ENCODE assay signal across 1 cellular context in genomic region chr3:62197613-62198012, GRCh38.
TF ChIP-seq lines count a peak whose summit lies in the region.

No MANE protein-coding gene starts in this region.

TF ChIP-seq in GM23338, 12 proteins besides CTCF, POLR2A, EP300 and RAD21 (continued from another document):
- no peak for TF ChIP-seq REST (IDR thresholded peaks at IDR 0.05; ENCODE audit: unreplicated experiment)
- TF ChIP-seq JUNB (IDR thresholded peaks at IDR 0.05; ENCODE audit: unreplicated experiment): no peak
- no peak for TF ChIP-seq POLR2AphosphoS5 (IDR thresholded peaks at IDR 0.05; ENCODE audit: low read depth)
- TF ChIP-seq ZNF331 (CRISPR knock-in tag; IDR thresholded peaks at IDR 0.05; ENCODE audit: low read depth): no peak
- no peak for TF ChIP-seq STAT1 (IDR thresholded peaks at IDR 0.05; ENCODE audit: unreplicated experiment)
- no peak for TF ChIP-seq ZNF114 (CRISPR knock-in tag; IDR thresholded peaks at IDR 0.05)
- TF ChIP-seq EZH2phosphoT487 (IDR thresholded peaks at IDR 0.05; ENCODE audit: unreplicated experiment): no peak
- TF ChIP-seq CREB1 (CRISPR knock-in tag; IDR thresholded peaks at IDR 0.05; ENCODE audit: low read depth): no peak
- no peak for TF ChIP-seq NANOG (IDR thresholded peaks at IDR 0.05; ENCODE audit: borderline replicate concordance)
- no peak for TF ChIP-seq ZNF462 (CRISPR knock-in tag; IDR thresholded peaks at IDR 0.05)
- TF ChIP-seq EZH2 (IDR thresholded peaks at IDR 0.05; ENCODE audit: low read depth, unreplicated experiment): no peak
